1 cellular context compared by ENCODE assay signal in the genomic region with DNA sequence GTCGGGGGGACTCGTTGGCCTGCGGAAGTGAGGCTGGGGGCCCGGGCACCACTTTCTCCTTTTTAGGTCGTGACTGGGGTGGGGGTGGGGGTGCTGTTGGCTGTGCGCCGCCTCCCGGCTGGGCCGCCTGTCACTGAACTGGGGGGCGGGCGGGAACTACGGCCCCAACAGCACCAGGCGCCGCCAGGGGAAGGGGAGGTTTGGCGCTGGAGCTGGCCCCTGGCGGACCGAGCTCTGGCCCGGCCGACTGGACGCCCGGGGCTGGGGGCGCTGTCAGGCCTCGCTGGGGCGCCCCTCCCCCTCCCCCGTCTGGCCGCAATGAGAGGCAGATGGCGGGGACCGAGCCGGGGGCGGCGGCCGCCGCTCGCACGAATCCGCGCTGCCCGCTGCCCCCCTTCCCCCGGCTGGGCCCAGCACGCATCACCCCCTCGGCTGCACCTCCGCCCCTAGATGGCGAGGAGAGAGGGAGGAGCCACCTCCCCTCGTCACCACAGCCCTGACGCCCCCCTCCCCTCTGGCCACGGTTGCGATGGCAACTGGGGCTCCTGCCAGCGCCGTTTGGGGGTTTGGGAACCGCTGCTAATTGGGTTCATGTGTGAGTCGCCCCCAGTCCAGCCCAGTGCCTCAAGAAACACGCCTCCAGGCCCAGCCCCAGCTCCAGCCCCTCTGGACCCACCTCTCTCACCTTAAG.
A peak's percentile ranks its signal among the peaks of the same experiment; 100 is the strongest.
TF ChIP-seq lines count a peak whose summit lies in the region.

No MANE protein-coding gene starts in this region.

TF ChIP-seq in WTC11, 78 proteins besides CTCF, POLR2A, EP300 and RAD21 (continued from another document and continues in another):
- TF ChIP-seq, protein P1, sequence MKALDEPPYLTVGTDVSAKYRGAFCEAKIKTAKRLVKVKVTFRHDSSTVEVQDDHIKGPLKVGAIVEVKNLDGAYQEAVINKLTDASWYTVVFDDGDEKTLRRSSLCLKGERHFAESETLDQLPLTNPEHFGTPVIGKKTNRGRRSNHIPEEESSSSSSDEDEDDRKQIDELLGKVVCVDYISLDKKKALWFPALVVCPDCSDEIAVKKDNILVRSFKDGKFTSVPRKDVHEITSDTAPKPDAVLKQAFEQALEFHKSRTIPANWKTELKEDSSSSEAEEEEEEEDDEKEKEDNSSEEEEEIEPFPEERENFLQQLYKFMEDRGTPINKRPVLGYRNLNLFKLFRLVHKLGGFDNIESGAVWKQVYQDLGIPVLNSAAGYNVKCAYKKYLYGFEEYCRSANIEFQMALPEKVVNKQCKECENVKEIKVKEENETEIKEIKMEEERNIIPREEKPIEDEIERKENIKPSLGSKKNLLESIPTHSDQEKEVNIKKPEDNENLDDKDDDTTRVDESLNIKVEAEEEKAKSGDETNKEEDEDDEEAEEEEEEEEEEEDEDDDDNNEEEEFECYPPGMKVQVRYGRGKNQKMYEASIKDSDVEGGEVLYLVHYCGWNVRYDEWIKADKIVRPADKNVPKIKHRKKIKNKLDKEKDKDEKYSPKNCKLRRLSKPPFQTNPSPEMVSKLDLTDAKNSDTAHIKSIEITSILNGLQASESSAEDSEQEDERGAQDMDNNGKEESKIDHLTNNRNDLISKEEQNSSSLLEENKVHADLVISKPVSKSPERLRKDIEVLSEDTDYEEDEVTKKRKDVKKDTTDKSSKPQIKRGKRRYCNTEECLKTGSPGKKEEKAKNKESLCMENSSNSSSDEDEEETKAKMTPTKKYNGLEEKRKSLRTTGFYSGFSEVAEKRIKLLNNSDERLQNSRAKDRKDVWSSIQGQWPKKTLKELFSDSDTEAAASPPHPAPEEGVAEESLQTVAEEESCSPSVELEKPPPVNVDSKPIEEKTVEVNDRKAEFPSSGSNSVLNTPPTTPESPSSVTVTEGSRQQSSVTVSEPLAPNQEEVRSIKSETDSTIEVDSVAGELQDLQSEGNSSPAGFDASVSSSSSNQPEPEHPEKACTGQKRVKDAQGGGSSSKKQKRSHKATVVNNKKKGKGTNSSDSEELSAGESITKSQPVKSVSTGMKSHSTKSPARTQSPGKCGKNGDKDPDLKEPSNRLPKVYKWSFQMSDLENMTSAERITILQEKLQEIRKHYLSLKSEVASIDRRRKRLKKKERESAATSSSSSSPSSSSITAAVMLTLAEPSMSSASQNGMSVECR (CRISPR knock-in tag; IDR thresholded peaks at IDR 0.05; ENCODE audit: borderline replicate concordance): peak; percentile 45; the same call in 1 of the 2 replicates
- TF ChIP-seq TEAD1 (CRISPR knock-in tag; IDR thresholded peaks at IDR 0.05) (no peak), NFATC4 (CRISPR knock-in tag; IDR thresholded peaks at IDR 0.05) (no peak), HMGA2 (CRISPR knock-in tag; IDR thresholded peaks at IDR 0.05) (no peak), CREB1 (CRISPR knock-in tag; IDR thresholded peaks at IDR 0.05) (no peak), MXD4 (CRISPR knock-in tag; IDR thresholded peaks at IDR 0.05; ENCODE audit: borderline replicate concordance) (no peak), ZNF423 (CRISPR knock-in tag; IDR thresholded peaks at IDR 0.05) (no peak), RELA (CRISPR knock-in tag; IDR thresholded peaks at IDR 0.05; ENCODE audit: borderline replicate concordance) (0 out of 2 replicates have a peak, but pooled peaks have one; percentile 19), CBFB (CRISPR knock-in tag; IDR thresholded peaks at IDR 0.05; ENCODE audit: low read depth) (no peak), GABPB1 (CRISPR knock-in tag; IDR thresholded peaks at IDR 0.05) (no peak), ZNF219 (CRISPR knock-in tag; IDR thresholded peaks at IDR 0.05; ENCODE audit: borderline replicate concordance) (no peak), FOXP1 (CRISPR knock-in tag; IDR thresholded peaks at IDR 0.05; ENCODE audit: borderline replicate concordance) (no peak), GTF2I (CRISPR knock-in tag; conservative IDR thresholded peaks at IDR 0.05) (no peak), NR3C1 (CRISPR knock-in tag; conservative IDR thresholded peaks at IDR 0.05; ENCODE audit: low read depth) (no peak), FOXJ3 (CRISPR knock-in tag; IDR thresholded peaks at IDR 0.05; ENCODE audit: borderline replicate concordance) (no peak), RORB (CRISPR knock-in tag; IDR thresholded peaks at IDR 0.05) (no peak), NR2C2 (CRISPR knock-in tag; IDR thresholded peaks at IDR 0.05) (no peak)
- TF ChIP-seq, protein P2, sequence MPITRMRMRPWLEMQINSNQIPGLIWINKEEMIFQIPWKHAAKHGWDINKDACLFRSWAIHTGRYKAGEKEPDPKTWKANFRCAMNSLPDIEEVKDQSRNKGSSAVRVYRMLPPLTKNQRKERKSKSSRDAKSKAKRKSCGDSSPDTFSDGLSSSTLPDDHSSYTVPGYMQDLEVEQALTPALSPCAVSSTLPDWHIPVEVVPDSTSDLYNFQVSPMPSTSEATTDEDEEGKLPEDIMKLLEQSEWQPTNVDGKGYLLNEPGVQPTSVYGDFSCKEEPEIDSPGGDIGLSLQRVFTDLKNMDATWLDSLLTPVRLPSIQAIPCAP (CRISPR knock-in tag; IDR thresholded peaks at IDR 0.05): no peak
- TF ChIP-seq, protein P3, sequence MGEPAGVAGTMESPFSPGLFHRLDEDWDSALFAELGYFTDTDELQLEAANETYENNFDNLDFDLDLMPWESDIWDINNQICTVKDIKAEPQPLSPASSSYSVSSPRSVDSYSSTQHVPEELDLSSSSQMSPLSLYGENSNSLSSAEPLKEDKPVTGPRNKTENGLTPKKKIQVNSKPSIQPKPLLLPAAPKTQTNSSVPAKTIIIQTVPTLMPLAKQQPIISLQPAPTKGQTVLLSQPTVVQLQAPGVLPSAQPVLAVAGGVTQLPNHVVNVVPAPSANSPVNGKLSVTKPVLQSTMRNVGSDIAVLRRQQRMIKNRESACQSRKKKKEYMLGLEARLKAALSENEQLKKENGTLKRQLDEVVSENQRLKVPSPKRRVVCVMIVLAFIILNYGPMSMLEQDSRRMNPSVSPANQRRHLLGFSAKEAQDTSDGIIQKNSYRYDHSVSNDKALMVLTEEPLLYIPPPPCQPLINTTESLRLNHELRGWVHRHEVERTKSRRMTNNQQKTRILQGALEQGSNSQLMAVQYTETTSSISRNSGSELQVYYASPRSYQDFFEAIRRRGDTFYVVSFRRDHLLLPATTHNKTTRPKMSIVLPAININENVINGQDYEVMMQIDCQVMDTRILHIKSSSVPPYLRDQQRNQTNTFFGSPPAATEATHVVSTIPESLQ (CRISPR knock-in tag; IDR thresholded peaks at IDR 0.05): no peak
- TF ChIP-seq, protein P4, sequence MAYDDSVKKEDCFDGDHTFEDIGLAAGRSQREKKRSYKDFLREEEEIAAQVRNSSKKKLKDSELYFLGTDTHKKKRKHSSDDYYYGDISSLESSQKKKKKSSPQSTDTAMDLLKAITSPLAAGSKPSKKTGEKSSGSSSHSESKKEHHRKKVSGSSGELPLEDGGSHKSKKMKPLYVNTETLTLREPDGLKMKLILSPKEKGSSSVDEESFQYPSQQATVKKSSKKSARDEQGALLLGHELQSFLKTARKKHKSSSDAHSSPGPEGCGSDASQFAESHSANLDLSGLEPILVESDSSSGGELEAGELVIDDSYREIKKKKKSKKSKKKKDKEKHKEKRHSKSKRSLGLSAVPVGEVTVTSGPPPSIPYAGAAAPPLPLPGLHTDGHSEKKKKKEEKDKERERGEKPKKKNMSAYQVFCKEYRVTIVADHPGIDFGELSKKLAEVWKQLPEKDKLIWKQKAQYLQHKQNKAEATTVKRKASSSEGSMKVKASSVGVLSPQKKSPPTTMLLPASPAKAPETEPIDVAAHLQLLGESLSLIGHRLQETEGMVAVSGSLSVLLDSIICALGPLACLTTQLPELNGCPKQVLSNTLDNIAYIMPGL (CRISPR knock-in tag; IDR thresholded peaks at IDR 0.05): 0 out of 2 replicates have a peak, but pooled peaks have one; percentile 64
- TF ChIP-seq, protein P5, sequence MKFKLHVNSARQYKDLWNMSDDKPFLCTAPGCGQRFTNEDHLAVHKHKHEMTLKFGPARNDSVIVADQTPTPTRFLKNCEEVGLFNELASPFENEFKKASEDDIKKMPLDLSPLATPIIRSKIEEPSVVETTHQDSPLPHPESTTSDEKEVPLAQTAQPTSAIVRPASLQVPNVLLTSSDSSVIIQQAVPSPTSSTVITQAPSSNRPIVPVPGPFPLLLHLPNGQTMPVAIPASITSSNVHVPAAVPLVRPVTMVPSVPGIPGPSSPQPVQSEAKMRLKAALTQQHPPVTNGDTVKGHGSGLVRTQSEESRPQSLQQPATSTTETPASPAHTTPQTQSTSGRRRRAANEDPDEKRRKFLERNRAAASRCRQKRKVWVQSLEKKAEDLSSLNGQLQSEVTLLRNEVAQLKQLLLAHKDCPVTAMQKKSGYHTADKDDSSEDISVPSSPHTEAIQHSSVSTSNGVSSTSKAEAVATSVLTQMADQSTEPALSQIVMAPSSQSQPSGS (CRISPR knock-in tag; IDR thresholded peaks at IDR 0.05; ENCODE audit: borderline replicate concordance, low read depth): no peak
- TF ChIP-seq, protein P6, sequence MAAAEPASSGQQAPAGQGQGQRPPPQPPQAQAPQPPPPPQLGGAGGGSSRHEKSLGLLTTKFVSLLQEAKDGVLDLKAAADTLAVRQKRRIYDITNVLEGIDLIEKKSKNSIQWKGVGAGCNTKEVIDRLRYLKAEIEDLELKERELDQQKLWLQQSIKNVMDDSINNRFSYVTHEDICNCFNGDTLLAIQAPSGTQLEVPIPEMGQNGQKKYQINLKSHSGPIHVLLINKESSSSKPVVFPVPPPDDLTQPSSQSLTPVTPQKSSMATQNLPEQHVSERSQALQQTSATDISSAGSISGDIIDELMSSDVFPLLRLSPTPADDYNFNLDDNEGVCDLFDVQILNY (CRISPR knock-in tag; IDR thresholded peaks at IDR 0.05): 0 out of 2 replicates have a peak, but pooled peaks have one; percentile 39
- TF ChIP-seq, protein P7, sequence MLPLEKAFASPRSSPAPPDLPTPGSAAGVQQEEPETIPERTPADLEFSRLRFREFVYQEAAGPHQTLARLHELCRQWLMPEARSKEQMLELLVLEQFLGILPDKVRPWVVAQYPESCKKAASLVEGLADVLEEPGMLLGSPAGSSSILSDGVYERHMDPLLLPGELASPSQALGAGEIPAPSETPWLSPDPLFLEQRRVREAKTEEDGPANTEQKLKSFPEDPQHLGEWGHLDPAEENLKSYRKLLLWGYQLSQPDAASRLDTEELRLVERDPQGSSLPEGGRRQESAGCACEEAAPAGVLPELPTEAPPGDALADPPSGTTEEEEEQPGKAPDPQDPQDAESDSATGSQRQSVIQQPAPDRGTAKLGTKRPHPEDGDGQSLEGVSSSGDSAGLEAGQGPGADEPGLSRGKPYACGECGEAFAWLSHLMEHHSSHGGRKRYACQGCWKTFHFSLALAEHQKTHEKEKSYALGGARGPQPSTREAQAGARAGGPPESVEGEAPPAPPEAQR (CRISPR knock-in tag; IDR thresholded peaks at IDR 0.05): no peak
- TF ChIP-seq, protein P8, sequence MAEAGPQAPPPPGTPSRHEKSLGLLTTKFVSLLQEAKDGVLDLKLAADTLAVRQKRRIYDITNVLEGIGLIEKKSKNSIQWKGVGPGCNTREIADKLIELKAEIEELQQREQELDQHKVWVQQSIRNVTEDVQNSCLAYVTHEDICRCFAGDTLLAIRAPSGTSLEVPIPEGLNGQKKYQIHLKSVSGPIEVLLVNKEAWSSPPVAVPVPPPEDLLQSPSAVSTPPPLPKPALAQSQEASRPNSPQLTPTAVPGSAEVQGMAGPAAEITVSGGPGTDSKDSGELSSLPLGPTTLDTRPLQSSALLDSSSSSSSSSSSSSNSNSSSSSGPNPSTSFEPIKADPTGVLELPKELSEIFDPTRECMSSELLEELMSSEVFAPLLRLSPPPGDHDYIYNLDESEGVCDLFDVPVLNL (CRISPR knock-in tag; IDR thresholded peaks at IDR 0.05; ENCODE audit: borderline replicate concordance, low read depth): no peak
- TF ChIP-seq, protein P9, sequence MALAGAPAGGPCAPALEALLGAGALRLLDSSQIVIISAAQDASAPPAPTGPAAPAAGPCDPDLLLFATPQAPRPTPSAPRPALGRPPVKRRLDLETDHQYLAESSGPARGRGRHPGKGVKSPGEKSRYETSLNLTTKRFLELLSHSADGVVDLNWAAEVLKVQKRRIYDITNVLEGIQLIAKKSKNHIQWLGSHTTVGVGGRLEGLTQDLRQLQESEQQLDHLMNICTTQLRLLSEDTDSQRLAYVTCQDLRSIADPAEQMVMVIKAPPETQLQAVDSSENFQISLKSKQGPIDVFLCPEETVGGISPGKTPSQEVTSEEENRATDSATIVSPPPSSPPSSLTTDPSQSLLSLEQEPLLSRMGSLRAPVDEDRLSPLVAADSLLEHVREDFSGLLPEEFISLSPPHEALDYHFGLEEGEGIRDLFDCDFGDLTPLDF (CRISPR knock-in tag; IDR thresholded peaks at IDR 0.05): no peak
- TF ChIP-seq, protein P10, sequence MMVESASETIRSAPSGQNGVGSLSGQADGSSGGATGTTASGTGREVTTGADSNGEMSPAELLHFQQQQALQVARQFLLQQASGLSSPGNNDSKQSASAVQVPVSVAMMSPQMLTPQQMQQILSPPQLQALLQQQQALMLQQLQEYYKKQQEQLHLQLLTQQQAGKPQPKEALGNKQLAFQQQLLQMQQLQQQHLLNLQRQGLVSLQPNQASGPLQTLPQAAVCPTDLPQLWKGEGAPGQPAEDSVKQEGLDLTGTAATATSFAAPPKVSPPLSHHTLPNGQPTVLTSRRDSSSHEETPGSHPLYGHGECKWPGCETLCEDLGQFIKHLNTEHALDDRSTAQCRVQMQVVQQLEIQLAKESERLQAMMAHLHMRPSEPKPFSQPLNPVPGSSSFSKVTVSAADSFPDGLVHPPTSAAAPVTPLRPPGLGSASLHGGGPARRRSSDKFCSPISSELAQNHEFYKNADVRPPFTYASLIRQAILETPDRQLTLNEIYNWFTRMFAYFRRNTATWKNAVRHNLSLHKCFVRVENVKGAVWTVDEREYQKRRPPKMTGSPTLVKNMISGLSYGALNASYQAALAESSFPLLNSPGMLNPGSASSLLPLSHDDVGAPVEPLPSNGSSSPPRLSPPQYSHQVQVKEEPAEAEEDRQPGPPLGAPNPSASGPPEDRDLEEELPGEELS (CRISPR knock-in tag; IDR thresholded peaks at IDR 0.05): no peak
- TF ChIP-seq, protein P11, sequence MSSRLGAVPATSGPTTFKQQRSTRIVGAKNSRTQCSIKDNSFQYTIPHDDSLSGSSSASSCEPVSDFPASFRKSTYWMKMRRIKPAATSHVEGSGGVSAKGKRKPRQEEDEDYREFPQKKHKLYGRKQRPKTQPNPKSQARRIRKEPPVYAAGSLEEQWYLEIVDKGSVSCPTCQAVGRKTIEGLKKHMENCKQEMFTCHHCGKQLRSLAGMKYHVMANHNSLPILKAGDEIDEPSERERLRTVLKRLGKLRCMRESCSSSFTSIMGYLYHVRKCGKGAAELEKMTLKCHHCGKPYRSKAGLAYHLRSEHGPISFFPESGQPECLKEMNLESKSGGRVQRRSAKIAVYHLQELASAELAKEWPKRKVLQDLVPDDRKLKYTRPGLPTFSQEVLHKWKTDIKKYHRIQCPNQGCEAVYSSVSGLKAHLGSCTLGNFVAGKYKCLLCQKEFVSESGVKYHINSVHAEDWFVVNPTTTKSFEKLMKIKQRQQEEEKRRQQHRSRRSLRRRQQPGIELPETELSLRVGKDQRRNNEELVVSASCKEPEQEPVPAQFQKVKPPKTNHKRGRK (CRISPR knock-in tag; IDR thresholded peaks at IDR 0.05; ENCODE audit: borderline replicate concordance): no peak
- TF ChIP-seq, protein P12, sequence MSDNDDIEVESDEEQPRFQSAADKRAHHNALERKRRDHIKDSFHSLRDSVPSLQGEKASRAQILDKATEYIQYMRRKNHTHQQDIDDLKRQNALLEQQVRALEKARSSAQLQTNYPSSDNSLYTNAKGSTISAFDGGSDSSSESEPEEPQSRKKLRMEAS (CRISPR knock-in tag; IDR thresholded peaks at IDR 0.05): peak; percentile 36; the same call in 1 of the 2 replicates
- TF ChIP-seq, protein P13, sequence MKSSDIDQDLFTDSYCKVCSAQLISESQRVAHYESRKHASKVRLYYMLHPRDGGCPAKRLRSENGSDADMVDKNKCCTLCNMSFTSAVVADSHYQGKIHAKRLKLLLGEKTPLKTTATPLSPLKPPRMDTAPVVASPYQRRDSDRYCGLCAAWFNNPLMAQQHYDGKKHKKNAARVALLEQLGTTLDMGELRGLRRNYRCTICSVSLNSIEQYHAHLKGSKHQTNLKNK (CRISPR knock-in tag; IDR thresholded peaks at IDR 0.05): no peak
- TF ChIP-seq, protein P14, sequence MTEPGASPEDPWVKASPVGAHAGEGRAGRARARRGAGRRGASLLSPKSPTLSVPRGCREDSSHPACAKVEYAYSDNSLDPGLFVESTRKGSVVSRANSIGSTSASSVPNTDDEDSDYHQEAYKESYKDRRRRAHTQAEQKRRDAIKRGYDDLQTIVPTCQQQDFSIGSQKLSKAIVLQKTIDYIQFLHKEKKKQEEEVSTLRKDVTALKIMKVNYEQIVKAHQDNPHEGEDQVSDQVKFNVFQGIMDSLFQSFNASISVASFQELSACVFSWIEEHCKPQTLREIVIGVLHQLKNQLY (CRISPR knock-in tag; IDR thresholded peaks at IDR 0.05): no peak
